Comparison of ENCODE assay signal across 15 cellular contexts in the genomic region with DNA sequence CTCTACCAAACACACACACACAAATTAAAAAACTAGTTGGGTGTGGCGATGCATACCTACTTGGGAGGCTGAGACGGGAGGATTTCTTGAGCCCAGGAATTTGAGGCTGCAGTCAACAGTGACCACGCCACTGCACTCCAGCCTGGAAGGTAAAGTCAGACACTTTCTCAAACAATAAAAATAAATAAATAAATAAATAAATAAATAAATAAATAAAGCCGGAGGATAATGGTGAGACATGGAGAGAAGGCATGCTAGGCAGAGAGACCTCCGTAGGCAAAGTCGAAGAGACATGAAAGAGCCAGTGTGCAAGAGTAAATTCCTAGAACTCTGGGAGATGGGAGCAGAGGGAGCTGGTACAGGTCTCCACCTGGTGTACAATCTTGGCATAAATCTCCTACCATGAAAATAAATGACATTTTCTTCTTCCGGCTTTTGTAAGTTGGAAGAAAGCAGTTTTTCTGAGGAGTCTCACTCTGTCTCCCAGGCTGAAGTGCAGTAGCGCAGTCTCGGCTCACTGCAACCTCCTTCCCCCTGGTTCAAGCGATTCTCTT. TPM values are rescaled to one million over a fixed set of nuclear protein-coding genes. Genes with fewer than 3 reads are reported as not detected.
"Had no signal": no experiment of that assay in that cellular context is flagged by ENCODE, and none has a peak within 500 bp of the region (broad histone marks: within the 10 kb centered on the region; RNA-seq: fewer than 3 reads in every experiment).

No MANE protein-coding gene starts in this region.

RNA-seq across cellular contexts. Expression of a gene that starts 1.4 kb away (rescaled TPM):
- total RNA-seq: smooth muscle cell, temporal lobe, vagina had no signal
- polyA plus RNA-seq: naive thymus-derived CD8-positive, alpha-beta T cell had no signal

RNA-seq across cellular contexts. Expression of a gene that starts 37.7 kb away (rescaled TPM):
- total RNA-seq: vagina had no signal
- polyA plus RNA-seq: hepatocyte had no signal

RNA-seq across cellular contexts. Expression of a gene that starts 46.8 kb away (rescaled TPM):
- total RNA-seq: left cardiac atrium; left ventricle myocardium superior; lung microvascular endothelial cell; mesenteric fat pad; naive thymus-derived CD8-positive, alpha-beta T cell; neural crest cell; osteoblast; posterior vena cava; psoas muscle; skeletal muscle tissue; smooth muscle cell; temporal lobe; tibial nerve; vagina had no signal
- polyA plus RNA-seq: naive thymus-derived CD8-positive, alpha-beta T cell; psoas muscle; smooth muscle cell had no signal
